In genomic region chr15:41331281-41331680, GRCh38 we compare ENCODE assay signal across 9 cellular contexts. TPM values are rescaled to one million over a fixed set of nuclear protein-coding genes. Genes with fewer than 3 reads are reported as not detected.
DNase-seq lines count a peak whose midpoint lies in the region; ATAC-seq, FAIRE-seq and TF ChIP-seq lines count a peak whose summit lies in the region.
"Had no signal": no experiment of that assay in that cellular context is flagged by ENCODE, and none has a peak within 500 bp of the region (broad histone marks: within the 10 kb centered on the region; RNA-seq: fewer than 3 reads in every experiment).

No MANE protein-coding gene starts in this region.

- no peak for TF ChIP-seq EP300 in transverse colon (IDR thresholded peaks at IDR 0.05; ENCODE audit: low read depth)

- CTCF ChIA-PET in MCF 10A (lab: Yijun Ruan, JAX) (interaction anchor here (0.7 to 1.3 kb wide), 6 partner anchors 14 to 100 kb away, joined by 3 to 6 read pairs (median 4); partner anchors contain the start of gene CHP1), T-cell (lab: Charles Lee) (no interaction called here)

- H3K27ac ChIP-seq in breast epithelium (no peak overlapping the region), iPS-18a (ENCODE audit: low read length) (no peak overlapping the region), transverse colon (peak overlapping the region in 3 of 4 donors; percentile 16 to 81 (median 68))

- H3K4me1 Mint-ChIP-seq in MCF 10A (ENCODE audit: insufficient read depth, unreplicated experiment) (peaks cover 4% of the 10 kb centered on the region), T-cell (peaks cover 23 to 34% (median 23%) of the 10 kb centered on the region in 3 donors)

- in situ Hi-C loops in transverse colon (cut with MboI; ENCODE audit: low pct_ligation_motif_present in 1 of 4, low pct_unique_long_range_greater_than_20kb in 1 of 4, low sequenced_read_pairs in 3 of 4): no loop called here

- no peak for FAIRE-seq in GM12891 (lab: Jason Lieb, UNC)

- ATAC-seq in T-cell (replicated peaks in 1 of 4) (no peak), Right ventricle myocardium inferior (no peak)

- no peak for TF ChIP-seq POLR2A in breast epithelium (IDR thresholded peaks at IDR 0.05)
- no peak for TF ChIP-seq POLR2A in transverse colon (IDR thresholded peaks at IDR 0.05)
- no peak for TF ChIP-seq POLR2A in GM12891 (IDR thresholded peaks at IDR 0.05; ENCODE audit: low read depth, low read length)

- H3K4me3 ChIP-seq in breast epithelium (no peak overlapping the region), iPS-18a (ENCODE audit: low read length) (peak overlapping the region; percentile 87), transverse colon (peak overlapping the region in 2 of 4 donors; percentile 83 to 97)

- 65 to 73% methylated on average over 2 to 6 of the region's 6 CpGs for WGBS in transverse colon (ENCODE audit: low coverage in 1 of 2), 2 donors

- H3K27me3 Mint-ChIP-seq in MCF 10A (ENCODE audit: insufficient read depth, unreplicated experiment) (no peaks in the 10 kb centered on the region), T-cell (no peaks in the 10 kb centered on the region)

- H3K9me3 ChIP-seq in breast epithelium: no peaks in the 10 kb centered on the region
- H3K9me3 ChIP-seq in iPS-18a (ENCODE audit: control insufficient read depth, low read depth, low read length): no peaks in the 10 kb centered on the region
- H3K9me3 ChIP-seq in transverse colon: no peaks in the 10 kb centered on the region

- no peaks in the 10 kb centered on the region for H3K27me3 ChIP-seq in breast epithelium
- no peaks in the 10 kb centered on the region for H3K27me3 ChIP-seq in iPS-18a (ENCODE audit: control insufficient read depth, insufficient read depth, low read length)
- H3K27me3 ChIP-seq in transverse colon: no peaks in the 10 kb centered on the region

- H3K36me3 ChIP-seq in breast epithelium (no peaks in the 10 kb centered on the region), iPS-18a (ENCODE audit: control insufficient read depth, low read depth, low read length) (no peaks in the 10 kb centered on the region), transverse colon (no peaks in the 10 kb centered on the region)

- H3K4me3 Mint-ChIP-seq in MCF 10A (ENCODE audit: unreplicated experiment): peak overlapping the region; percentile 98
- peak overlapping the region; percentile 90 to 99 (median 97) for H3K4me3 Mint-ChIP-seq in T-cell

- DNase-seq in MCF 10A (ENCODE audit: unreplicated experiment): no peak
- DNase-seq in breast epithelium (ENCODE audit: low spot score in 2 of 2): no peak
- no peak for DNase-seq in T-cell
- DNase-seq in transverse colon: no peak
- DNase-seq in Right ventricle myocardium inferior (ENCODE audit: missing footprints): no peak
- no peak for DNase-seq in NCI-H524 treated with DMSO at 0.1 percent for 48 hours (lab: John Stamatoyannopoulos, UW)
- DNase-seq in GM12891 (ENCODE audit: insufficient read length, low spot score): no peak
- DNase-seq: activated CD4-positive, alpha-beta T cell treated with anti-CD3 and anti-CD28 coated beads for 1 hour had no signal

- peak overlapping the region; percentile 90 for H3K9ac ChIP-seq in iPS-18a (ENCODE audit: low read length)

- intact Hi-C loops in MCF 10A (cut with micrococcal nuclease): loop anchor here (5.0 to 10.0 kb wide), 3 partner anchors 216 to 429 kb away; partner anchors contain the start of genes CHAC1 and INO80
- intact Hi-C loops in breast epithelium (cut with DNase I; ENCODE audit: low total_unique reads): no loop called here
- intact Hi-C loops in transverse colon (cut with DNase I; ENCODE audit: low total_unique reads): no loop called here
- intact Hi-C loops in Right ventricle myocardium inferior (cut with DNase I): loop anchor here (5.0 kb wide), 1 partner anchor 424 kb away; no protein-coding TSS in a partner anchor

- H3K9me3 Mint-ChIP-seq in MCF 10A (ENCODE audit: unreplicated experiment) (no peaks in the 10 kb centered on the region), T-cell (no peaks in the 10 kb centered on the region)

- POLR2A ChIA-PET in MCF 10A (lab: Yijun Ruan, JAX) (interaction anchor here (1.0 to 3.8 kb wide), 4 partner anchors 14 to 100 kb away, joined by 5 to 27 read pairs (median 6); partner anchors contain the start of genes CHP1 and EXD1), T-cell (lab: Charles Lee) (interaction anchor here in 1 of 2 donors (0.5 to 0.6 kb wide), 3 partner anchors 14 to 108 kb away, joined by 4 to 8 read pairs (median 5); no protein-coding TSS in a partner anchor)

- H3K36me3 Mint-ChIP-seq in MCF 10A (ENCODE audit: insufficient read depth, unreplicated experiment): peaks cover 14% of the 10 kb centered on the region
- no peaks in the 10 kb centered on the region for H3K36me3 Mint-ChIP-seq in T-cell

- no TSS peak for BruUV-seq in MCF 10A (replicated peaks; lab: Mats Ljungman, UMichigan)

- H3K4me1 ChIP-seq in breast epithelium: peaks cover 3 to 4% of the 10 kb centered on the region in 2 donors
- peaks cover 7% of the 10 kb centered on the region for H3K4me1 ChIP-seq in iPS-18a (ENCODE audit: control insufficient read depth, low read depth, low read length)
- peaks cover 3 to 33% (median 18%) of the 10 kb centered on the region in 4 donors for H3K4me1 ChIP-seq in transverse colon

- TF ChIP-seq CTCF in MCF 10A (IDR thresholded peaks at IDR 0.05; ENCODE audit: unreplicated experiment) (no peak), breast epithelium (IDR thresholded peaks at IDR 0.05) (no peak), transverse colon (IDR thresholded peaks at IDR 0.05) (no peak)

- peak overlapping the region; percentile 93 for H3K27ac Mint-ChIP-seq in MCF 10A (ENCODE audit: low read depth, unreplicated experiment)
- H3K27ac Mint-ChIP-seq in T-cell: peak overlapping the region; percentile 66 to 75

TF ChIP-seq in GM12891, 5 proteins besides CTCF, POLR2A, EP300 and RAD21:
- no peak for TF ChIP-seq SPI1 (IDR thresholded peaks at IDR 0.05; ENCODE audit: low read depth, low read length)
- TF ChIP-seq POU2F2 (IDR thresholded peaks at IDR 0.05; ENCODE audit: low read depth, low read length): no peak
- no peak for TF ChIP-seq PAX5 (IDR thresholded peaks at IDR 0.05; ENCODE audit: insufficient read depth, low read length, severe bottlenecking)
- TF ChIP-seq POLR2AphosphoS5 (IDR thresholded peaks at IDR 0.05; ENCODE audit: low read depth, low read length): no peak
- TF ChIP-seq TAF1 (IDR thresholded peaks at IDR 0.05; ENCODE audit: low read depth, low read length): no peak

RNA-seq across cellular contexts. Expression of gene OIP5, which starts 1.1 kb away (rescaled TPM):
- total RNA-seq in MCF 10A (2022): 2.9 and 5.7 TPM in 2 replicates
- total RNA-seq in breast epithelium: under 1 TPM; 0.33 to 0.80 (median 0.44) TPM
- under 1 TPM in 3 of 5 donors, not detected in 2; 0.58 to 0.82 (median 0.70) TPM for total RNA-seq in T-cell
- 1 to 10 TPM in 2 of 4 donors, not detected in 2; 1.1 to 2.9 TPM for total RNA-seq in transverse colon
- 0.51 TPM for total RNA-seq in Right ventricle myocardium inferior
- 14.7 TPM for polyA plus RNA-seq in GM12891 (2012; ENCODE audit: low read depth, missing spikeins)

RNA-seq across cellular contexts. Expression of gene NUSAP1, which starts 1.4 kb away (rescaled TPM):
- total RNA-seq in MCF 10A (2022) (39.1 and 62.6 TPM in 2 replicates), breast epithelium (1 to 10 TPM; 5.0 to 8.2 (median 6.9) TPM), T-cell (1 to 10 TPM; 5.4 to 9.4 (median 7.0) TPM), transverse colon (1 to 10 TPM; 5.0 to 8.9 (median 7.5) TPM), Right ventricle myocardium inferior (2.2 TPM)
- 103 TPM for polyA plus RNA-seq in GM12891 (2012; ENCODE audit: low read depth, missing spikeins)

Comparison
In these comparisons a context has a peak if more than half of its experiments do, and no peak if none do; other contexts are left out.
1. intact Hi-C loops: an anchor here in MCF 10A (5.0 to 10.0 kb wide) and Right ventricle myocardium inferior (5.0 kb wide); none called in breast epithelium and transverse colon.
2. H3K27ac ChIP-seq: peak in transverse colon (3 of 4); none in breast epithelium (0 of 2) and iPS-18a (single experiment).